ENCODE assay signal across 9 cellular contexts in genomic region chrX:43559643-43560042, GRCh38.
DNase-seq lines count a peak whose midpoint lies in the region; ATAC-seq, FAIRE-seq and TF ChIP-seq lines count a peak whose summit lies in the region.
"Had no signal": no experiment of that assay in that cellular context is flagged by ENCODE, and none has a peak within 500 bp of the region (broad histone marks: within the 10 kb centered on the region; RNA-seq: fewer than 3 reads in every experiment).

No MANE protein-coding gene starts in this region.

- H3K4me1 Mint-ChIP-seq in activated T-helper 17 cell treated with anti-CD3 and anti-CD28 coated beads, Interleukin-2, amount 50 U/mL, for 72 hours, result no peaks in the 10 kb centered on the region
- H3K4me1 Mint-ChIP-seq in glutamatergic neuron (ENCODE audit: low read depth, unreplicated experiment), result peaks cover 11% of the 10 kb centered on the region

- H3K9me3 ChIP-seq in A549 (0 out of 3 replicates have a peak, but pooled peaks cover 5% of the 10 kb centered on the region), prostate gland (no peaks in the 10 kb centered on the region)

- DNase-seq in A549 (ENCODE audit: low read depth in 1 of 2, low spot score in 1 of 2) (peak; percentile 10 to 41), NCI-H82 treated with DMSO at 0.1 percent for 48 hours (lab: John Stamatoyannopoulos, UW; ENCODE audit: unreplicated experiment) (peak; percentile 37), glutamatergic neuron (peak; percentile 40), prostate gland (ENCODE audit: low spot score) (peak; percentile 33), epidermal melanocyte (ENCODE audit: insufficient read length, low spot score) (no peak)

- no peak overlapping the region for H3K27ac Mint-ChIP-seq in activated T-helper 17 cell treated with anti-CD3 and anti-CD28 coated beads, Interleukin-2, amount 50 U/mL, for 72 hours
- H3K27ac Mint-ChIP-seq in glutamatergic neuron (ENCODE audit: unreplicated experiment), result no peak overlapping the region

- H3K36me3 Mint-ChIP-seq in activated T-helper 17 cell treated with anti-CD3 and anti-CD28 coated beads, Interleukin-2, amount 50 U/mL, for 72 hours (ENCODE audit: low read depth), result no peaks in the 10 kb centered on the region
- no peaks in the 10 kb centered on the region for H3K36me3 Mint-ChIP-seq in glutamatergic neuron (ENCODE audit: unreplicated experiment)

- H3K27me3 ChIP-seq in prostate gland (replicated peaks; ENCODE audit: insufficient read depth), result no peaks in the 10 kb centered on the region

- 43% methylated on average over 2 of the region's 2 CpGs for WGBS in A549 (ENCODE audit: missing lambda C conversion rate)
- WGBS in prostate gland, result 45% methylated on average over 2 of the region's 2 CpGs

- TF ChIP-seq RAD21 in A549 (conservative IDR thresholded peaks at IDR 0.05 in 1 of 2, IDR thresholded peaks at IDR 0.05 in 1 of 2), result peak; percentile 75 to 86

- H3K27ac ChIP-seq in A549 (no peak overlapping the region), prostate gland (no peak overlapping the region)

- H3K27me3 Mint-ChIP-seq in activated T-helper 17 cell treated with anti-CD3 and anti-CD28 coated beads, Interleukin-2, amount 50 U/mL, for 72 hours, result no peaks in the 10 kb centered on the region
- H3K27me3 Mint-ChIP-seq in glutamatergic neuron (ENCODE audit: unreplicated experiment), result no peaks in the 10 kb centered on the region

- POLR2A ChIA-PET in A549 (lab: Yijun Ruan, JAX), result no interaction called here

- FAIRE-seq in A549 (lab: Jason Lieb, UNC), result no peak
- FAIRE-seq: endometrium had no signal

- no peaks in the 10 kb centered on the region for H3K36me3 ChIP-seq in prostate gland

- ATAC-seq in A549 (peak in 1 of 2 experiments; percentile 78; a peak in 3 of 6 replicates), HG03378 (IDR thresholded peaks at IDR 0.05; ENCODE audit: unreplicated experiment) (no peak)
- ATAC-seq in activated T-helper 17 cell treated with anti-CD3 and anti-CD28 coated beads, Interleukin-2, amount 50 U/mL, for 72 hours (replicated peaks), result peak; percentile 28

- no peaks in the 10 kb centered on the region for H3K9me3 Mint-ChIP-seq in activated T-helper 17 cell treated with anti-CD3 and anti-CD28 coated beads, Interleukin-2, amount 50 U/mL, for 72 hours
- no peaks in the 10 kb centered on the region for H3K9me3 Mint-ChIP-seq in glutamatergic neuron (ENCODE audit: unreplicated experiment)

- no peak overlapping the region for H3K4me2 ChIP-seq in A549

- H3K4me3 ChIP-seq in A549 (no peak overlapping the region), prostate gland (no peak overlapping the region)

- peak; percentile 52 for TF ChIP-seq CTCF in A549 (IDR thresholded peaks at IDR 0.05)
- peak; percentile 52 for TF ChIP-seq CTCF in GM12873 (IDR thresholded peaks at IDR 0.05; ENCODE audit: insufficient read depth, low read depth, low read length, missing control alignments)
- TF ChIP-seq CTCF in glutamatergic neuron (IDR thresholded peaks at IDR 0.05; ENCODE audit: partially characterized antibody, unreplicated experiment), result no peak
- peak; percentile 16 to 64 (median 48) for TF ChIP-seq CTCF in prostate gland (IDR thresholded peaks at IDR 0.05)

- H3K4me3 Mint-ChIP-seq in activated T-helper 17 cell treated with anti-CD3 and anti-CD28 coated beads, Interleukin-2, amount 50 U/mL, for 72 hours, result no peak overlapping the region
- H3K4me3 Mint-ChIP-seq in glutamatergic neuron (ENCODE audit: unreplicated experiment), result no peak overlapping the region

- CTCF ChIA-PET in A549 (lab: Yijun Ruan, JAX), result interaction anchor here (0.8 to 5.8 kb wide), 4 partner anchors 27 to 192 kb away, joined by 3 to 63 read pairs (median 6); no protein-coding TSS in a partner anchor

- no peak for TF ChIP-seq POLR2A in A549 (IDR thresholded peaks at IDR 0.05; ENCODE audit: low read length)
- TF ChIP-seq POLR2A in prostate gland (IDR thresholded peaks at IDR 0.05), result no peak

- no peaks in the 10 kb centered on the region for H3K4me1 ChIP-seq in A549
- no peaks in the 10 kb centered on the region for H3K4me1 ChIP-seq in prostate gland (replicated peaks)

- no peak for TF ChIP-seq EP300 in A549 (IDR thresholded peaks at IDR 0.05)

- intact Hi-C loops in prostate gland (cut with DNase I), result loop anchor here (5.0 to 10.0 kb wide), 3 partner anchors 95 to 385 kb away; partner anchors contain the start of gene MAOA

TF ChIP-seq in A549, 52 proteins besides CTCF, POLR2A, EP300 and RAD21:
- TF ChIP-seq HDAC2 (IDR thresholded peaks at IDR 0.05), result no peak
- peak; percentile 67 for TF ChIP-seq SMC3 (IDR thresholded peaks at IDR 0.05)
- TF ChIP-seq ZFP36 (IDR thresholded peaks at IDR 0.05; ENCODE audit: borderline replicate concordance, partially characterized antibody), result no peak
- no peak for TF ChIP-seq ELK1 (IDR thresholded peaks at IDR 0.05; ENCODE audit: low read depth, low read length)
